Comparison of ENCODE assay signal across 30 cellular contexts in genomic region chrY:3045048-3045447, GRCh38.
"Had no signal": no experiment of that assay in that cellular context is flagged by ENCODE, and none has a peak within 500 bp of the region (broad histone marks: within the 10 kb centered on the region; RNA-seq: fewer than 3 reads in every experiment).

No MANE protein-coding gene starts in this region.

- H3K4me3 Mint-ChIP-seq: activated CD4-positive, alpha-beta memory T cell treated with anti-CD3 and anti-CD28 coated beads, Interleukin-2, amount 10 ng/mL, durations not matched to agents 7 days and 5 days; activated CD4-positive, alpha-beta T cell treated with anti-CD3 and anti-CD28 coated beads, Interleukin-2, amount 10 ng/mL, durations not matched to agents 7 days and 5 days; activated naive CD4-positive, alpha-beta T cell treated with anti-CD3 and anti-CD28 coated beads, Interleukin-2, amount 10 ng/mL, durations not matched to agents 7 days and 5 days; activated naive CD8-positive, alpha-beta T cell treated with anti-CD3 and anti-CD28 coated beads, Interleukin-2, amount 10 ng/mL, durations not matched to agents 7 days and 5 days; activated T-cell treated with anti-CD3 and anti-CD28 coated beads, Interleukin-2, amount 50 U/mL, for 24 hours; activated T-cell treated with anti-CD3 and anti-CD28 coated beads, Interleukin-2, amount 50 U/mL, for 72 hours; brain; central memory CD8-positive, alpha-beta T cell; effector memory CD8-positive, alpha-beta T cell; T-helper 17 cell; T-helper 2 cell treated with Interferon-gamma antibody and Interleukin-4, amounts not matched to agents 5 μg/mL and 100 μg/mL, for 36 hours had no signal

- H3K4me1 Mint-ChIP-seq: activated CD4-positive, alpha-beta memory T cell treated with anti-CD3 and anti-CD28 coated beads, Interleukin-2, amount 10 ng/mL, durations not matched to agents 7 days and 5 days; activated naive CD8-positive, alpha-beta T cell treated with anti-CD3 and anti-CD28 coated beads, Interleukin-2, amount 10 ng/mL, durations not matched to agents 7 days and 5 days; brain had no signal

- H3K9me3 Mint-ChIP-seq: activated CD4-positive, alpha-beta memory T cell treated with anti-CD3 and anti-CD28 coated beads, Interleukin-2, amount 10 ng/mL, durations not matched to agents 7 days and 5 days; activated naive CD4-positive, alpha-beta T cell treated with anti-CD3 and anti-CD28 coated beads, Interleukin-2, amount 10 ng/mL, durations not matched to agents 7 days and 5 days; activated naive CD8-positive, alpha-beta T cell treated with anti-CD3 and anti-CD28 coated beads, Interleukin-2, amount 10 ng/mL, durations not matched to agents 7 days and 5 days; activated T-cell treated with anti-CD3 and anti-CD28 coated beads, Interleukin-2, amount 50 U/mL, for 24 hours; activated T-cell treated with anti-CD3 and anti-CD28 coated beads, Interleukin-2, amount 50 U/mL, for 72 hours; brain; central memory CD8-positive, alpha-beta T cell; effector memory CD8-positive, alpha-beta T cell; T-helper 2 cell treated with Interferon-gamma antibody and Interleukin-4, amounts not matched to agents 5 μg/mL and 100 μg/mL, for 36 hours had no signal

- H3K27me3 ChIP-seq: ascending aorta, esophagus squamous epithelium, gastroesophageal sphincter, heart right ventricle, hepatocyte had no signal

- H3K27me3 Mint-ChIP-seq: activated CD4-positive, alpha-beta memory T cell treated with anti-CD3 and anti-CD28 coated beads, Interleukin-2, amount 10 ng/mL, durations not matched to agents 7 days and 5 days; activated CD4-positive, alpha-beta T cell treated with anti-CD3 and anti-CD28 coated beads, Interleukin-2, amount 10 ng/mL, durations not matched to agents 7 days and 5 days; activated naive CD4-positive, alpha-beta T cell treated with anti-CD3 and anti-CD28 coated beads, Interleukin-2, amount 10 ng/mL, durations not matched to agents 7 days and 5 days; activated naive CD8-positive, alpha-beta T cell treated with anti-CD3 and anti-CD28 coated beads, Interleukin-2, amount 10 ng/mL, durations not matched to agents 7 days and 5 days; activated T-cell treated with anti-CD3 and anti-CD28 coated beads, Interleukin-2, amount 50 U/mL, for 24 hours; brain; central memory CD8-positive, alpha-beta T cell; effector memory CD8-positive, alpha-beta T cell; T-helper 17 cell had no signal

- H3K36me3 Mint-ChIP-seq: activated naive CD4-positive, alpha-beta T cell treated with anti-CD3 and anti-CD28 coated beads, Interleukin-2, amount 10 ng/mL, durations not matched to agents 7 days and 5 days; brain had no signal

- H3K27ac Mint-ChIP-seq: activated CD4-positive, alpha-beta memory T cell treated with anti-CD3 and anti-CD28 coated beads, Interleukin-2, amount 10 ng/mL, durations not matched to agents 7 days and 5 days; activated CD4-positive, alpha-beta T cell treated with anti-CD3 and anti-CD28 coated beads, Interleukin-2, amount 10 ng/mL, durations not matched to agents 7 days and 5 days; activated naive CD4-positive, alpha-beta T cell treated with anti-CD3 and anti-CD28 coated beads, Interleukin-2, amount 10 ng/mL, durations not matched to agents 7 days and 5 days; activated naive CD4-positive, alpha-beta T cell treated with anti-CD3 and anti-CD28 coated beads, Interleukin-2, amount 50 U/mL, for 72 hours; activated naive CD8-positive, alpha-beta T cell treated with anti-CD3 and anti-CD28 coated beads, Interleukin-2, amount 10 ng/mL, durations not matched to agents 7 days and 5 days; activated T-cell treated with anti-CD3 and anti-CD28 coated beads, Interleukin-2, amount 50 U/mL, for 24 hours; activated T-cell treated with anti-CD3 and anti-CD28 coated beads, Interleukin-2, amount 50 U/mL, for 72 hours; brain; T-helper 17 cell; T-helper 2 cell treated with Interferon-gamma antibody and Interleukin-4, amounts not matched to agents 5 μg/mL and 100 μg/mL, for 36 hours had no signal

- H3K4me3 ChIP-seq: ascending aorta, coronary artery, esophagus squamous epithelium, gastroesophageal sphincter, heart right ventricle, hepatocyte had no signal

- H3K9me3 ChIP-seq: ascending aorta, esophagus squamous epithelium, gastroesophageal sphincter had no signal

- H3K27ac ChIP-seq: ascending aorta, coronary artery, esophagus squamous epithelium, gastroesophageal sphincter, heart right ventricle, hepatocyte had no signal

- H3K4me1 ChIP-seq: ascending aorta, esophagus squamous epithelium, gastroesophageal sphincter, heart right ventricle had no signal

- FAIRE-seq: bronchial epithelial cell had no signal

- H3K36me3 ChIP-seq: ascending aorta, esophagus squamous epithelium, gastroesophageal sphincter, heart right ventricle had no signal

- DNase-seq: activated CD4-positive, alpha-beta memory T cell treated with anti-CD3 and anti-CD28 coated beads, Interleukin-2, amount 10 ng/mL, durations not matched to agents 7 days and 5 days; activated CD4-positive, alpha-beta T cell treated with anti-CD3 and anti-CD28 coated beads for 1 hour; activated CD4-positive, alpha-beta T cell treated with anti-CD3 and anti-CD28 coated beads for 4 hours; activated CD4-positive, alpha-beta T cell treated with anti-CD3 and anti-CD28 coated beads, Interleukin-2, amount 10 ng/mL, durations not matched to agents 7 days and 5 days; activated CD4-positive, alpha-beta T cell treated with anti-CD3 and anti-CD28 coated beads, Interleukin-2, amount 50 U/mL, for 4 hours; activated CD8-positive, alpha-beta memory T cell treated with anti-CD3 and anti-CD28 coated beads, Interleukin-2, amount 50 U/mL, for 48 hours; activated gamma-delta T cell; activated naive CD4-positive, alpha-beta T cell; activated naive CD4-positive, alpha-beta T cell treated with anti-CD3 and anti-CD28 coated beads, Interleukin-2, amount 10 ng/mL, durations not matched to agents 7 days and 5 days; activated naive CD8-positive, alpha-beta T cell treated with anti-CD3 and anti-CD28 coated beads, Interleukin-2, amount 10 ng/mL, durations not matched to agents 7 days and 5 days; activated T-cell treated with anti-CD3 and anti-CD28 coated beads for 4 hours; activated T-cell treated with anti-CD3 and anti-CD28 coated beads, Interleukin-2, amount 50 U/mL, for 24 hours; activated T-cell treated with anti-CD3 and anti-CD28 coated beads, Interleukin-2, amount 50 U/mL, for 72 hours; dermis blood vessel endothelial cell; effector CD4-positive, alpha-beta T cell; effector memory CD8-positive, alpha-beta T cell; esophagus squamous epithelium; foreskin melanocyte; heart right ventricle; T-helper 17 cell; T1000 had no signal

- ATAC-seq: activated naive CD4-positive, alpha-beta T cell treated with anti-CD3 and anti-CD28 coated beads, Interleukin-2, amount 50 U/mL, for 72 hours; activated T-cell treated with anti-CD3 and anti-CD28 coated beads, Interleukin-2, amount 50 U/mL, for 72 hours; effector memory CD8-positive, alpha-beta T cell; gastroesophageal sphincter; heart right ventricle; T-helper 17 cell had no signal
